In genomic region chr12:53180270-53180930, GRCh38 we compare ENCODE assay signal across 8 cellular contexts. TPM values are rescaled to one million over a fixed set of nuclear protein-coding genes. Genes with fewer than 3 reads are reported as not detected.
DNase-seq lines count a peak whose midpoint lies in the region; ATAC-seq, FAIRE-seq and TF ChIP-seq lines count a peak whose summit lies in the region.

TSS of gene CSAD (minus strand) at chr12:53180925. CDS start at chr12:53173470, 7,455 bp downstream.
TSS of gene ZNF740 (plus strand) at chr12:53180722. CDS start at chr12:53181984, 1,262 bp downstream.

- peak within 1 kb of the TSS; percentile 94 for H3K27ac ChIP-seq in astrocyte (ENCODE audit: low read depth, low read length)
- H3K27ac ChIP-seq in hepatocyte, result peak within 1 kb of the TSS; percentile 94
- H3K27ac ChIP-seq in aorta (ENCODE audit: low read depth in 1 of 2, low read length in 2 of 2), result peak within 1 kb of the TSS; percentile 61 to 95

- H3K27me3 ChIP-seq in astrocyte (ENCODE audit: insufficient read depth, low read length) (no peaks in the 10 kb centered on the region), hepatocyte (no peaks in the 10 kb centered on the region), aorta (ENCODE audit: control insufficient read depth in 1 of 2, insufficient read depth in 2 of 2, low read length in 1 of 2) (no peaks in the 10 kb centered on the region)

- peaks cover 39% of the 10 kb centered on the region for H4K20me1 ChIP-seq in astrocyte (ENCODE audit: insufficient read depth, low read length)
- peaks cover 6% of the 10 kb centered on the region for H4K20me1 ChIP-seq in hepatocyte (ENCODE audit: insufficient read depth, poor library complexity, severe bottlenecking)

- peak; percentile 93 for ATAC-seq in HG02981 (IDR thresholded peaks at IDR 0.05; ENCODE audit: unreplicated experiment)
- peak; percentile 99 for ATAC-seq in aorta (ENCODE audit: low FRiP score)

- H3K36me3 ChIP-seq in astrocyte (ENCODE audit: insufficient read depth, low read length) (peaks cover 21% of the 10 kb centered on the region), hepatocyte (replicated peaks; ENCODE audit: insufficient read depth, low read depth) (no peaks in the 10 kb centered on the region), aorta (ENCODE audit: control insufficient read depth in 1 of 2, insufficient read depth in 2 of 2, low read length in 1 of 2) (peaks cover 0 to 3% of the 10 kb centered on the region in 2 donors)

- peak within 1 kb of the TSS; percentile 79 for H3K4me3 ChIP-seq in astrocyte (ENCODE audit: insufficient read depth, low read depth, low read length)
- peak within 1 kb of the TSS; percentile 33 for H3K4me3 ChIP-seq in hepatocyte
- peak within 1 kb of the TSS; percentile 61 to 87 for H3K4me3 ChIP-seq in aorta (ENCODE audit: low read length in 2 of 2)

- intact Hi-C loops in aorta (cut with DNase I), result no loop called here

- peak within 1 kb of the TSS; percentile 96 for H2AFZ ChIP-seq in astrocyte (ENCODE audit: low read depth, low read length)
- peak within 1 kb of the TSS; percentile 61 for H2AFZ ChIP-seq in hepatocyte

- H3K9me3 Mint-ChIP-seq in astrocyte (ENCODE audit: unreplicated experiment), result no peaks in the 10 kb centered on the region

- peaks cover 24% of the 10 kb centered on the region for H3K36me3 Mint-ChIP-seq in astrocyte (ENCODE audit: low read depth, unreplicated experiment)

- TF ChIP-seq CTCF in astrocyte (IDR thresholded peaks at IDR 0.05; ENCODE audit: insufficient read depth, low read depth, low read length), result no peak
- TF ChIP-seq CTCF in hepatocyte (IDR thresholded peaks at IDR 0.05; ENCODE audit: poor library complexity), result no peak

- peaks cover 20% of the 10 kb centered on the region for H3K4me1 Mint-ChIP-seq in astrocyte (ENCODE audit: low read depth, unreplicated experiment)

- peak; percentile 97 for FAIRE-seq in GM18507 (lab: Jason Lieb, UNC)
- FAIRE-seq in astrocyte (lab: Jason Lieb, UNC), result no peak

- no peaks in the 10 kb centered on the region for H3K9me3 ChIP-seq in astrocyte (ENCODE audit: insufficient read depth, low read depth, low read length)
- H3K9me3 ChIP-seq in hepatocyte (ENCODE audit: low read depth), result no peaks in the 10 kb centered on the region
- H3K9me3 ChIP-seq in aorta (ENCODE audit: control insufficient read depth, low read length), result no peaks in the 10 kb centered on the region

- H3K9me2 ChIP-seq in hepatocyte (replicated peaks; ENCODE audit: insufficient read depth), result no peaks in the 10 kb centered on the region

- H3K79me2 ChIP-seq in astrocyte (ENCODE audit: insufficient read depth, low read length), result peaks cover 40% of the 10 kb centered on the region
- peaks cover 63% of the 10 kb centered on the region for H3K79me2 ChIP-seq in hepatocyte

- no peaks in the 10 kb centered on the region for H3K27me3 Mint-ChIP-seq in astrocyte (ENCODE audit: low read depth, unreplicated experiment)

- DNase-seq in GM18507 (ENCODE audit: extremely low spot score, insufficient read length, low read depth) (peak; percentile 98), NCI-H2029 treated with DMSO at 0.1 percent for 48 hours (lab: John Stamatoyannopoulos, UW) (peak; percentile 86), T-helper 22 cell (ENCODE audit: low read depth) (peak; percentile 98), astrocyte (ENCODE audit: low read depth) (peak; percentile 93), hepatocyte (ENCODE audit: low spot score) (peak; percentile 99), renal cortical epithelial cell (ENCODE audit: low read depth) (peak; percentile 92), aorta (peak; percentile 99)

- H3K4me2 ChIP-seq in astrocyte (ENCODE audit: low read length) (peak within 1 kb of the TSS; percentile 96), hepatocyte (peak within 1 kb of the TSS; percentile 89)

- peak within 1 kb of the TSS; percentile 95 for H3K4me3 Mint-ChIP-seq in astrocyte (ENCODE audit: unreplicated experiment)

- H3K9ac ChIP-seq in astrocyte (ENCODE audit: low read length), result peak within 1 kb of the TSS; percentile 93

- peaks cover 30% of the 10 kb centered on the region for H3K4me1 ChIP-seq in astrocyte (ENCODE audit: insufficient read depth, low read length)
- H3K4me1 ChIP-seq in hepatocyte (ENCODE audit: insufficient read depth), result peaks cover 34% of the 10 kb centered on the region
- peaks cover 4 to 9% of the 10 kb centered on the region in 2 donors for H3K4me1 ChIP-seq in aorta (ENCODE audit: control insufficient read depth in 1 of 2, insufficient read depth in 2 of 2, low read length in 2 of 2)

- H3K27ac Mint-ChIP-seq in astrocyte (ENCODE audit: unreplicated experiment), result peak within 1 kb of the TSS; percentile 98

- 2% methylated on average over 42 of the region's 67 CpGs for WGBS in hepatocyte (ENCODE audit: low lambda C conversion rate, missing lambda C conversion rate)
- WGBS in aorta, 2 donors, result 0 to 1% methylated on average over 34 to 67 of the region's 67 CpGs

RNA-seq across cellular contexts. Expression of gene CSAD, which starts in this region (rescaled TPM):
- total RNA-seq in astrocyte (16.7 and 19.4 TPM in 2 replicates), hepatocyte (14.1 and 16.8 TPM in 2 replicates), renal cortical epithelial cell (0.17 and 9.1 TPM in 2 replicates), aorta (10 to 100 TPM; 52.7 to 74.4 TPM)
- polyA plus RNA-seq in hepatocyte (14.3 and 15.7 TPM in 2 replicates), aorta (100 to 1,000 TPM in 1 of 2 donors, 1 to 10 TPM in 1; 5.0 to 118 TPM)

RNA-seq across cellular contexts. Expression of gene ZNF740, which starts in this region (rescaled TPM):
- total RNA-seq in astrocyte (31.0 and 32.7 TPM in 2 replicates), hepatocyte (13.2 and 23.2 TPM in 2 replicates), renal cortical epithelial cell (7.6 and 20.7 TPM in 2 replicates), aorta (10 to 100 TPM; 34.0 to 46.3 TPM)
- polyA plus RNA-seq in hepatocyte (4.4 and 4.6 TPM in 2 replicates), aorta (10 to 100 TPM in 1 of 2 donors, 1 to 10 TPM in 1; 4.1 to 15.7 TPM)

Comparison
In these comparisons a context has a peak if more than half of its experiments do, and no peak if none do; other contexts are left out.
1. Peak in every context shown above with its lines: DNase-seq, ATAC-seq, H3K4me3 ChIP-seq and H3K27ac ChIP-seq.